ENCODE assay signal across 27 cellular contexts in genomic region chr17:8448310-8448709, GRCh38. TPM values are rescaled to one million over a fixed set of nuclear protein-coding genes. Genes with fewer than 3 reads are reported as not detected.
A peak's percentile ranks its signal among the peaks of the same experiment; 100 is the strongest.
DNase-seq lines count a peak whose midpoint lies in the region; ATAC-seq and TF ChIP-seq lines count a peak whose summit lies in the region.
"Had no signal": no experiment of that assay in that cellular context is flagged by ENCODE, and none has a peak within 500 bp of the region (broad histone marks: within the 10 kb centered on the region; RNA-seq: fewer than 3 reads in every experiment).

No MANE protein-coding gene starts in this region.

- intact Hi-C loops in lower lobe of right lung (cut with DNase I), result no loop called here

- ATAC-seq in lower lobe of right lung (no peak), HG02588 (IDR thresholded peaks at IDR 0.05; ENCODE audit: unreplicated experiment) (no peak)
- ATAC-seq: A549, GM12878 had no signal

- no peaks in the 10 kb centered on the region for H3K9me3 ChIP-seq in lower lobe of right lung
- H3K9me3 ChIP-seq: A549, BE2C had no signal

- peak overlapping the region; percentile 54 for H3K27ac ChIP-seq in lower lobe of right lung
- H3K27ac ChIP-seq: A549, HL-60, RWPE1 had no signal

- H3K4me3 ChIP-seq in lower lobe of right lung, result no peak overlapping the region
- H3K4me3 ChIP-seq: A549, GM12878 had no signal

- no peak for TF ChIP-seq CTCF in lower lobe of right lung (IDR thresholded peaks at IDR 0.05)

- in situ Hi-C loops in SK-MEL-5 (cut with HindIII; ENCODE audit: low pct_unique_long_range_greater_than_20kb, low sequenced_read_pairs), result no loop called here

- H3K27me3 ChIP-seq in lower lobe of right lung (ENCODE audit: low read depth), result no peaks in the 10 kb centered on the region
- H3K27me3 ChIP-seq: BE2C had no signal

- peaks cover 98% of the 10 kb centered on the region for H3K36me3 ChIP-seq in lower lobe of right lung

- TF ChIP-seq POLR2A in erythroblast (IDR thresholded peaks at IDR 0.05; ENCODE audit: low read length), result no peak

- DNase-seq in COLO829 (ENCODE audit: low spot score), result peak; percentile 31
- DNase-seq in SK-MEL-5 (ENCODE audit: low read depth, low spot score), result peak; percentile 67
- DNase-seq in erythroblast (lab: John Stamatoyannopoulos, UW), result peak; percentile 28 to 42
- DNase-seq in lower lobe of right lung, result no peak
- DNase-seq in NCI-H510A (lab: John Stamatoyannopoulos, UW), result no peak
- DNase-seq in DMS79 (lab: John Stamatoyannopoulos, UW), result no peak
- DNase-seq in activated naive CD4-positive, alpha-beta T cell treated with anti-CD3 and anti-CD28 coated beads, Interleukin-2, amount 50 U/mL, for 16 hours, result no peak
- DNase-seq: BE2C; CD4-positive, CD25-positive, alpha-beta regulatory T cell; COR-L47; DND-41; HFFc6; KBM-7; NCI-H1092; NCI-H1436; NCI-H187 treated with DMSO at 0.1 percent for 48 hours; NCI-H2107; NCI-H2227 treated with DMSO at 0.1 percent for 48 hours; NCI-H510A treated with DMSO at 0.1 percent for 48 hours; NCI-H748 treated with DMSO at 0.1 percent for 48 hours; SHP77 treated with DMSO at 0.1 percent for 48 hours had no signal

- H3K4me1 ChIP-seq in lower lobe of right lung, result peaks cover 26% of the 10 kb centered on the region
- H3K4me1 ChIP-seq: A549, BE2C had no signal

RNA-seq across cellular contexts. Expression of gene NDEL1, which starts 12.6 kb away (rescaled TPM):
- total RNA-seq in SK-MEL-5 (2014; rRNA removed; shearing (Covaris generic)), result 27.7 and 28.6 TPM in 2 replicates
- polyA plus RNA-seq in SK-MEL-5 (2015; cell fraction: cytosol; rRNA removed), result 48.2 and 50.1 TPM in 2 replicates
- 107 and 139 TPM in 2 replicates for polyA plus RNA-seq in SK-MEL-5 (2015; cell fraction: nucleus; rRNA removed)
- total RNA-seq in lower lobe of right lung, result 74.1 TPM

RNA-seq across cellular contexts. Expression of gene RNF222, which starts 50.7 kb away (rescaled TPM):
- not detected in 2 replicates for total RNA-seq in SK-MEL-5 (2014; rRNA removed; shearing (Covaris generic))
- polyA plus RNA-seq in SK-MEL-5 (2015; cell fraction: cytosol; rRNA removed), result not detected in 2 replicates
- polyA plus RNA-seq in SK-MEL-5 (2015; cell fraction: nucleus; rRNA removed), result not detected in 2 replicates
- not detected for total RNA-seq in lower lobe of right lung
- total RNA-seq: GM12878, HFFc6, HT-29 had no signal
- polyA plus RNA-seq: A549, GM12878 had no signal

Comparison
In these comparisons a context has a peak if more than half of its experiments do, and no peak if none do; other contexts are left out.
1. DNase-seq: peak in COLO829 (single experiment), SK-MEL-5 (single experiment) and erythroblast (2 of 2); none in lower lobe of right lung (single experiment), NCI-H510A (single experiment), DMS79 (single experiment) and activated naive CD4-positive, alpha-beta T cell treated with anti-CD3 and anti-CD28 coated beads, Interleukin-2, amount 50 U/mL, for 16 hours (single experiment).